20 cellular contexts compared by ENCODE assay signal in genomic region chr17:21371511-21372081, GRCh38. TPM values are rescaled to one million over a fixed set of nuclear protein-coding genes. Genes with fewer than 3 reads are reported as not detected.
DNase-seq lines count a peak whose midpoint lies in the region; ATAC-seq and TF ChIP-seq lines count a peak whose summit lies in the region.
"Had no signal": no experiment of that assay in that cellular context is flagged by ENCODE, and none has a peak within 500 bp of the region (broad histone marks: within the 10 kb centered on the region; RNA-seq: fewer than 3 reads in every experiment).

No MANE protein-coding gene starts in this region.

- ATAC-seq in heart left ventricle (no peak), right lobe of liver (peak; percentile 28 to 77 (median 59)), SK-N-SH treated with all-trans-retinoic acid at 6 μM for 48 hours (no peak), GM19324 (IDR thresholded peaks at IDR 0.05; ENCODE audit: low FRiP score, unreplicated experiment) (no peak)
- ATAC-seq: Panc1 had no signal

- TF ChIP-seq POLR2A in heart left ventricle (IDR thresholded peaks at IDR 0.05) (no peak), right lobe of liver (IDR thresholded peaks at IDR 0.05) (no peak)

- TF ChIP-seq CTCF in heart left ventricle (IDR thresholded peaks at IDR 0.05) (no peak), right lobe of liver (IDR thresholded peaks at IDR 0.05) (no peak)

- intact Hi-C loops in heart left ventricle (cut with DNase I) = loop anchor here in 2 of 10 donors (2.0 to 10.0 kb wide), 2 partner anchors 51 to 57 kb away; no protein-coding TSS in a partner anchor
- intact Hi-C loops in cardiac septum (cut with DNase I) = no loop called here
- intact Hi-C loops in right lobe of liver (cut with DNase I) = no loop called here

- H3K9me3 ChIP-seq in heart left ventricle (no peaks in the 10 kb centered on the region), right lobe of liver (no peaks in the 10 kb centered on the region), skeletal muscle tissue (ENCODE audit: control insufficient read depth in 3 of 3, low read length in 3 of 3) (no peaks in the 10 kb centered on the region)

- DNase-seq in heart left ventricle (no peak), cardiac septum (ENCODE audit: low spot score) (no peak), cerebellar cortex (ENCODE audit: low spot score) (peak; percentile 81), right lobe of liver (peak; percentile 46 to 90 (median 73)), NAMALWA (ENCODE audit: low spot score) (no peak)
- DNase-seq: 8988T, EL, GOT3, HFFc6, MM.1S, NCI-H1105 treated with DMSO at 0.1 percent for 48 hours, NCI-H1930, NCI-H2171 treated with DMSO at 0.1 percent for 48 hours, NCI-H774, SHP77 treated with DMSO at 0.1 percent for 48 hours had no signal

- peak overlapping the region in 8 of 12 donors; percentile 71 to 97 (median 87) for H3K27ac ChIP-seq in heart left ventricle
- H3K27ac ChIP-seq in right lobe of liver = no peak overlapping the region
- H3K27ac ChIP-seq in skeletal muscle tissue (ENCODE audit: low read depth, low read length) = peak overlapping the region; percentile 88
- H3K27ac ChIP-seq: C4-2B had no signal

- H3K27me3 ChIP-seq in heart left ventricle = peaks cover 0 to 9% (median 0%) of the 10 kb centered on the region in 9 donors
- no peaks in the 10 kb centered on the region for H3K27me3 ChIP-seq in right lobe of liver
- no peaks in the 10 kb centered on the region for H3K27me3 ChIP-seq in skeletal muscle tissue (ENCODE audit: control insufficient read depth in 3 of 3, insufficient read depth in 3 of 3, low read length in 3 of 3)

- H3K36me3 ChIP-seq in heart left ventricle = no peaks in the 10 kb centered on the region
- no peaks in the 10 kb centered on the region for H3K36me3 ChIP-seq in right lobe of liver
- H3K36me3 ChIP-seq in skeletal muscle tissue (ENCODE audit: control insufficient read depth in 3 of 3, insufficient read depth in 3 of 3, low read length in 3 of 3) = no peaks in the 10 kb centered on the region

- H3K4me3 ChIP-seq in heart left ventricle = no peak overlapping the region
- no peak overlapping the region for H3K4me3 ChIP-seq in right lobe of liver
- no peak overlapping the region for H3K4me3 ChIP-seq in skeletal muscle tissue (ENCODE audit: low read length in 3 of 3)

- WGBS in heart left ventricle, 4 donors = 65 to 79% (median 75%) methylated on average over 10 to 17 of the region's 17 CpGs
- no CpG with 5 or more reads among the region's 17 CpGs for WGBS in right lobe of liver (ENCODE audit: insufficient coverage, low coverage, low lambda C conversion rate, missing lambda C conversion rate)

- peaks cover 3 to 52% (median 18%) of the 10 kb centered on the region in 12 donors for H3K4me1 ChIP-seq in heart left ventricle
- no peaks in the 10 kb centered on the region for H3K4me1 ChIP-seq in right lobe of liver
- peaks cover 30 to 47% (median 37%) of the 10 kb centered on the region in 3 donors for H3K4me1 ChIP-seq in skeletal muscle tissue (ENCODE audit: control insufficient read depth in 3 of 3, insufficient read depth in 3 of 3, low read length in 3 of 3)

- H3K9ac ChIP-seq in skeletal muscle tissue (ENCODE audit: low read depth in 1 of 3, low read length in 3 of 3) = peak overlapping the region in 2 of 3 donors; percentile 40 to 46

TF ChIP-seq in SK-N-SH treated with all-trans-retinoic acid at 6 μM for 48 hours, 23 proteins besides CTCF, POLR2A, EP300 and RAD21:
- TF ChIP-seq POU6F1 (CRISPR knock-in tag; IDR thresholded peaks at IDR 0.05; ENCODE audit: borderline replicate concordance, low read depth) = no peak

RNA-seq across cellular contexts. Expression of gene KCNJ12, which starts 4.6 kb away (rescaled TPM):
- total RNA-seq in heart left ventricle (10 to 100 TPM in 3 of 9 donors, 1 to 10 TPM in 6; 7.5 to 24.2 (median 9.1) TPM), cardiac septum (11.3 TPM), right lobe of liver (1 to 10 TPM in 1 of 6 experiments, under 1 TPM in 5; 0.07 to 2.2 (median 0.23) TPM), skeletal muscle tissue (14.6 TPM)
- 1 to 10 TPM; 6.6 to 7.3 TPM for polyA plus RNA-seq in heart left ventricle
- total RNA-seq: HFFc6 had no signal

Comparison
In these comparisons a context has a peak if more than half of its experiments do, and no peak if none do; other contexts are left out.
1. ATAC-seq: peak in right lobe of liver (4 of 4); none in heart left ventricle (0 of 4), SK-N-SH treated with all-trans-retinoic acid at 6 μM for 48 hours (single experiment) and GM19324 (single experiment).
2. DNase-seq: peak in cerebellar cortex (single experiment) and right lobe of liver (3 of 3); none in heart left ventricle (0 of 5), cardiac septum (single experiment) and NAMALWA (single experiment).
3. H3K27ac ChIP-seq: peak in heart left ventricle (8 of 12) and skeletal muscle tissue (single experiment); none in right lobe of liver (0 of 3).